In genomic region chr10:93073539-93074136, GRCh38 we compare ENCODE assay signal across 8 cellular contexts. TPM values are rescaled to one million over a fixed set of nuclear protein-coding genes. Genes with fewer than 3 reads are reported as not detected.
A peak's percentile ranks its signal among the peaks of the same experiment; 100 is the strongest.
DNase-seq lines count a peak whose midpoint lies in the region; TF ChIP-seq lines count a peak whose summit lies in the region.

A gene with protein sequence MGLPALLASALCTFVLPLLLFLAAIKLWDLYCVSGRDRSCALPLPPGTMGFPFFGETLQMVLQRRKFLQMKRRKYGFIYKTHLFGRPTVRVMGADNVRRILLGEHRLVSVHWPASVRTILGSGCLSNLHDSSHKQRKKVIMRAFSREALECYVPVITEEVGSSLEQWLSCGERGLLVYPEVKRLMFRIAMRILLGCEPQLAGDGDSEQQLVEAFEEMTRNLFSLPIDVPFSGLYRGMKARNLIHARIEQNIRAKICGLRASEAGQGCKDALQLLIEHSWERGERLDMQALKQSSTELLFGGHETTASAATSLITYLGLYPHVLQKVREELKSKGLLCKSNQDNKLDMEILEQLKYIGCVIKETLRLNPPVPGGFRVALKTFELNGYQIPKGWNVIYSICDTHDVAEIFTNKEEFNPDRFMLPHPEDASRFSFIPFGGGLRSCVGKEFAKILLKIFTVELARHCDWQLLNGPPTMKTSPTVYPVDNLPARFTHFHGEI (plus strand): TSS chr10:93073893. CDS start chr10:93073935, 42 bp downstream.

- H3K4me3 ChIP-seq in GM08714 (ENCODE audit: low read length), result peak within 1 kb of the TSS; percentile 22
- peak within 1 kb of the TSS; percentile 49 for H3K4me3 ChIP-seq in NT2/D1 (ENCODE audit: insufficient read length, low read depth)
- peak within 1 kb of the TSS; percentile 39 for H3K4me3 ChIP-seq in parathyroid adenoma (ENCODE audit: low read depth, low read length)

- H3K4me1 Mint-ChIP-seq in endothelial cell (ENCODE audit: unreplicated experiment), result peaks cover 21% of the 10 kb centered on the region

- no peaks in the 10 kb centered on the region for H3K79me2 ChIP-seq in parathyroid adenoma

- no peak within 1 kb of the TSS for H3K27ac ChIP-seq in parathyroid adenoma

- H3K36me3 ChIP-seq in NT2/D1 (ENCODE audit: insufficient read depth, insufficient read length, low read length) (no peaks in the 10 kb centered on the region), parathyroid adenoma (ENCODE audit: control insufficient read depth, insufficient read depth, low read length) (no peaks in the 10 kb centered on the region)

- H3K27ac Mint-ChIP-seq in endothelial cell (ENCODE audit: unreplicated experiment), result no peak within 1 kb of the TSS

- no peak for TF ChIP-seq CTCF in endothelial cell (IDR thresholded peaks at IDR 0.05; ENCODE audit: unreplicated experiment)
- TF ChIP-seq CTCF in parathyroid adenoma (IDR thresholded peaks at IDR 0.05), result no peak

- H3K27me3 ChIP-seq in NT2/D1 (ENCODE audit: insufficient read depth, insufficient read length), result peaks cover 96% of the 10 kb centered on the region
- peaks cover 6% of the 10 kb centered on the region for H3K27me3 ChIP-seq in parathyroid adenoma (ENCODE audit: control insufficient read depth, insufficient read depth, low read length)

- peak within 1 kb of the TSS; percentile 56 for H3K9ac ChIP-seq in NT2/D1 (ENCODE audit: insufficient read length, low read depth)
- no peak within 1 kb of the TSS for H3K9ac ChIP-seq in parathyroid adenoma

- H3K4me2 ChIP-seq in parathyroid adenoma (ENCODE audit: low read length), result peak within 1 kb of the TSS; percentile 57

- peaks cover 3% of the 10 kb centered on the region for H3K36me3 Mint-ChIP-seq in endothelial cell (ENCODE audit: low read depth, unreplicated experiment)

- no peaks in the 10 kb centered on the region for H3K9me3 Mint-ChIP-seq in endothelial cell (ENCODE audit: unreplicated experiment)

- H3K4me1 ChIP-seq in NT2/D1 (ENCODE audit: insufficient read depth, insufficient read length) (peaks cover 2% of the 10 kb centered on the region), parathyroid adenoma (peaks cover 3% of the 10 kb centered on the region)

- DNase-seq in NT2/D1 (ENCODE audit: low read depth, low spot score), result no peak
- no peak for DNase-seq in endothelial cell (ENCODE audit: low spot score)
- no peak for DNase-seq in A172 (ENCODE audit: low spot score)
- no peak for DNase-seq in HCEC 1CT
- DNase-seq in SKM-1 (lab: John Stamatoyannopoulos, UW; ENCODE audit: unreplicated experiment), result no peak
- no peak for DNase-seq in NCI-H187 treated with DMSO at 0.1 percent for 48 hours (lab: John Stamatoyannopoulos, UW)

- H3K9me3 ChIP-seq in NT2/D1 (ENCODE audit: insufficient read depth, low read length) (no peaks in the 10 kb centered on the region), parathyroid adenoma (ENCODE audit: control insufficient read depth, low read length) (no peaks in the 10 kb centered on the region)

- peaks cover 31% of the 10 kb centered on the region for H3K27me3 Mint-ChIP-seq in endothelial cell (ENCODE audit: unreplicated experiment)

- H2AFZ ChIP-seq in parathyroid adenoma, result no peak within 1 kb of the TSS

- peak within 1 kb of the TSS; percentile 73 for H3K4me3 Mint-ChIP-seq in endothelial cell (ENCODE audit: unreplicated experiment)

RNA-seq across cellular contexts. Expression of the gene that starts here (rescaled TPM):
- 0.64 TPM for total RNA-seq in endothelial cell (ENCODE audit: unreplicated experiment)
- 0.65 TPM in 1 of 2 replicates, not detected in the other for total RNA-seq in A172 (2014; rRNA removed; shearing (Covaris generic))
